ENCODE assay signal across 2 cellular contexts in the genomic region with DNA sequence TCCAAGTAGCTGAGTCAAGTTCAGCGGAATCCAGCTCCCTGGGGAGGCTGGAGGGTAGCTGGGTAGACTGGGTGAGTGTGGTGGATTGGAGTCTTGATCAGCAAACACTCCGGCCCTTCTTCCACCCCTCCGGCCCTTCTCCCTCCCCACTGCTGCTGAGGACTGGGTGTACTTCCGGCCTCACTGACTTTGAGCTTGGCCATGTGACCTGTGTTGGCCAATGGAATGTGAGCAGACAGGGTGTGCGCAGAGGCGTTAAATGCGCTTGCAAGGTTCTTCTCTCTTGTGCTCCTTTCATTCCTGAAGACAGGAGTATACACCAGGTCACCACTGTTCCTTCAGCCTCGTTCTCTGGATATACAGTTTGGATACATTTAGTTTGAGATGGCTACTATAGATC.
A peak's percentile ranks its signal among the peaks of the same experiment; 100 is the strongest.
TF ChIP-seq lines count a peak whose summit lies in the region.

No MANE protein-coding gene starts in this region.

TF ChIP-seq in A549, 52 proteins besides CTCF, POLR2A, EP300 and RAD21:
- no peak for TF ChIP-seq HOXB5 (CRISPR knock-in tag; IDR thresholded peaks at IDR 0.05)
- TF ChIP-seq, protein P1, sequence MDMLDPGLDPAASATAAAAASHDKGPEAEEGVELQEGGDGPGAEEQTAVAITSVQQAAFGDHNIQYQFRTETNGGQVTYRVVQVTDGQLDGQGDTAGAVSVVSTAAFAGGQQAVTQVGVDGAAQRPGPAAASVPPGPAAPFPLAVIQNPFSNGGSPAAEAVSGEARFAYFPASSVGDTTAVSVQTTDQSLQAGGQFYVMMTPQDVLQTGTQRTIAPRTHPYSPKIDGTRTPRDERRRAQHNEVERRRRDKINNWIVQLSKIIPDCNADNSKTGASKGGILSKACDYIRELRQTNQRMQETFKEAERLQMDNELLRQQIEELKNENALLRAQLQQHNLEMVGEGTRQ (IDR thresholded peaks at IDR 0.05): 0 out of 2 replicates have a peak, but pooled peaks have one; percentile 10

TF ChIP-seq in IMR-90, 13 proteins besides CTCF, POLR2A, EP300 and RAD21:
- TF ChIP-seq, protein P1 (IDR thresholded peaks at IDR 0.05; ENCODE audit: low read depth, low read length): 0 out of 2 replicates have a peak, but pooled peaks have one; percentile 20
- TF ChIP-seq RCOR1 (IDR thresholded peaks at IDR 0.05; ENCODE audit: insufficient replicate concordance, low read length): no peak
TF ChIP-seq in IMR-90: peak in this region for 1.
